12 cellular contexts compared by ENCODE assay signal in the genomic region with DNA sequence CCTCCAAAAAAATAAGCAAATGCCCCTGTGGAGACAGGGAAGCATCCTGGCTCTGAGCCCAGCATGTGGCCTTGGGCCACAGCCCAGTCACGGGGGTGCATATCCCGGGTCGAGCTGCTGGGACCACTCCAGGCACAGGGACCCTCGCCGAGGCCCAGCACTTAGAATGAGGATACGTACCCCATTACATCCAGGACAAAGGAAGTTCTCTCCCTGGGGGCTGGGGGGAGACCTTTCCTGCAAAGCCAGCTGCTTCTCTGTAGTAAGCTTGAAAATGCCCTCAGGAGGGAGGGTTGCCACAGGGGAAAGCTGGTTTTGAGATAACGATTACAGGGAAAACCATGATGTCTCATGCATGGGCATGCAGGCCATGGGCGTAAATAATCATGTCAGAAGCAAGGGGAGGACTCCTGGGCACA.
DNase-seq lines count a peak whose midpoint lies in the region; ATAC-seq and TF ChIP-seq lines count a peak whose summit lies in the region.
"Had no signal": no experiment of that assay in that cellular context is flagged by ENCODE, and none has a peak within 500 bp of the region (broad histone marks: within the 10 kb centered on the region; RNA-seq: fewer than 3 reads in every experiment).

No MANE protein-coding gene starts in this region.

- no peaks in the 10 kb centered on the region for H3K27me3 ChIP-seq in layer of hippocampus (ENCODE audit: control insufficient read depth, insufficient read depth, low read length)
- H3K27me3 ChIP-seq in esophagus muscularis mucosa, result no peaks in the 10 kb centered on the region

- ATAC-seq in HG03135 (IDR thresholded peaks at IDR 0.05; ENCODE audit: unreplicated experiment), result no peak

- 37% methylated on average over 7 of the region's 8 CpGs for WGBS in esophagus muscularis mucosa

- H3K27ac ChIP-seq in layer of hippocampus (ENCODE audit: low read depth, low read length) (peak overlapping the region; percentile 74), temporal lobe (ENCODE audit: low read depth, low read length) (peak overlapping the region; percentile 80), esophagus muscularis mucosa (replicated peaks in 1 of 4) (peak overlapping the region in 2 of 4 donors; percentile 56 to 58)

- TF ChIP-seq CTCF in esophagus muscularis mucosa (IDR thresholded peaks at IDR 0.05), result no peak

- no peak overlapping the region for H3K4me3 ChIP-seq in esophagus muscularis mucosa

- DNase-seq in NCI-H1417 (lab: John Stamatoyannopoulos, UW), result peak in 2 of 3 experiments; percentile 30 to 56
- no peak for DNase-seq in NCI-H1417 treated with DMSO at 0.1 percent for 48 hours (lab: John Stamatoyannopoulos, UW)
- peak; percentile 32 for DNase-seq in astrocyte of the hippocampus (ENCODE audit: low read depth, low spot score)
- DNase-seq in esophagus muscularis mucosa (ENCODE audit: extremely low spot score), result no peak
- no peak for DNase-seq in NCI-H510A treated with DMSO at 0.1 percent for 48 hours (lab: John Stamatoyannopoulos, UW)
- DNase-seq: 8988T; activated naive CD8-positive, alpha-beta T cell treated with anti-CD3 and anti-CD28 coated beads for 36 hours; Karpas-422; NCI-H510A had no signal

- peaks cover 35 to 67% (median 40%) of the 10 kb centered on the region in 4 donors for H3K4me1 ChIP-seq in esophagus muscularis mucosa

- TF ChIP-seq POLR2A in esophagus muscularis mucosa (IDR thresholded peaks at IDR 0.05; ENCODE audit: low read depth), result no peak

- peaks cover 0 to 41% (median 11%) of the 10 kb centered on the region in 4 donors for H3K36me3 ChIP-seq in esophagus muscularis mucosa

- TF ChIP-seq EP300 in esophagus muscularis mucosa (IDR thresholded peaks at IDR 0.05), result no peak

- H3K9me3 ChIP-seq in esophagus muscularis mucosa, result no peaks in the 10 kb centered on the region

- intact Hi-C loops in esophagus muscularis mucosa (cut with DNase I), result loop anchor here (10.0 kb wide), 1 partner anchor 72 kb away; the partner anchor contains the start of gene HIPK2

Comparison
In these comparisons a context has a peak if more than half of its experiments do, and no peak if none do; other contexts are left out.
1. DNase-seq: peak in NCI-H1417 (2 of 3) and astrocyte of the hippocampus (single experiment); none in NCI-H1417 treated with DMSO at 0.1 percent for 48 hours (single experiment), esophagus muscularis mucosa (single experiment) and NCI-H510A treated with DMSO at 0.1 percent for 48 hours (single experiment).